28 cellular contexts compared by ENCODE assay signal in the genomic region with DNA sequence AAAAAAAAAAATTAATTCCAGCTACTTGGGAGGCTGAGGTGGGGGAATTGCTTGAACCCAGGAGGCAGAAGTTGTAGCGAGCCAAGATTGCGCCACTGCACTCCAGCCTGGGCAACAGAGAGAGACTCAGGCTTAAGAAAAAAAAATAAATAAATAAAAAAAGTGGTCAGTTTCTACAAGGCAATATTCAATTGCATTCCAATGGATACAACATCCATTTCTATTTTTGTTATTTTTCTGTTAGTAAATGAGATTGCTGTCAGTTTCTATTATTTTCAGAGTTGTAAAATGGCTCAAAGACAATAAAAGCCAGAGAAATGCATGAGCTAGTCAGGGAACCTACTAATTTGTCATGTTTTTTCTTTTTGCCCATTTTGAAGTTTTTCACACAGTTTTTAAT.
"Had no signal": no experiment of that assay in that cellular context is flagged by ENCODE, and none has a peak within 500 bp of the region (broad histone marks: within the 10 kb centered on the region; RNA-seq: fewer than 3 reads in every experiment).

No MANE protein-coding gene starts in this region.

- H3K4me3 ChIP-seq: heart right ventricle, lower lobe of right lung, neural progenitor cell, right lobe of liver, skin epidermis, thoracic aorta, uterus had no signal

- H3K4me3 Mint-ChIP-seq: activated CD4-positive, alpha-beta memory T cell treated with anti-CD3 and anti-CD28 coated beads, Interleukin-2, amount 10 ng/mL, durations not matched to agents 7 days and 5 days; activated CD4-positive, alpha-beta T cell treated with anti-CD3 and anti-CD28 coated beads, Interleukin-2, amount 10 ng/mL, durations not matched to agents 7 days and 5 days; activated naive CD4-positive, alpha-beta T cell treated with anti-CD3 and anti-CD28 coated beads, Interleukin-2, amount 50 U/mL, for 24 hours; activated naive CD8-positive, alpha-beta T cell treated with anti-CD3 and anti-CD28 coated beads, Interleukin-2, amount 50 U/mL, for 24 hours; activated T-cell treated with anti-CD3 and anti-CD28 coated beads, Interleukin-2, amount 50 U/mL, for 24 hours; central memory CD8-positive, alpha-beta T cell; naive thymus-derived CD8-positive, alpha-beta T cell; neural progenitor cell; stimulated activated effector memory CD8-positive, alpha-beta T cell treated with anti-CD3 and anti-CD28 coated beads, Interleukin-12 subunit alpha, Interleukin-12 subunit beta, amount 100 ng/mL, for 72 hours; stimulated activated naive CD8-positive, alpha-beta T cell treated with anti-CD3 and anti-CD28 coated beads, Interleukin-15, Interleukin-2, amounts not matched to agents 100 ng/mL and 50 ng/mL, for 24 hours had no signal

- H3K4me1 ChIP-seq: foreskin keratinocyte, neural progenitor cell, right lobe of liver, uterus had no signal

- H2AFZ ChIP-seq: neural progenitor cell had no signal

- H3K4me1 Mint-ChIP-seq: activated naive CD4-positive, alpha-beta T cell treated with anti-CD3 and anti-CD28 coated beads, Interleukin-2, amount 50 U/mL, for 24 hours; central memory CD8-positive, alpha-beta T cell had no signal

- H3K27me3 ChIP-seq: foreskin keratinocyte, heart right ventricle, neural progenitor cell, right lobe of liver, uterus had no signal

- H3K9me3 Mint-ChIP-seq: activated CD4-positive, alpha-beta memory T cell treated with anti-CD3 and anti-CD28 coated beads, Interleukin-2, amount 10 ng/mL, durations not matched to agents 7 days and 5 days; activated CD4-positive, alpha-beta T cell treated with anti-CD3 and anti-CD28 coated beads, Interleukin-2, amount 10 ng/mL, durations not matched to agents 7 days and 5 days; activated naive CD4-positive, alpha-beta T cell treated with anti-CD3 and anti-CD28 coated beads, Interleukin-2, amount 50 U/mL, for 24 hours; activated naive CD8-positive, alpha-beta T cell treated with anti-CD3 and anti-CD28 coated beads, Interleukin-2, amount 50 U/mL, for 24 hours; activated T-cell treated with anti-CD3 and anti-CD28 coated beads, Interleukin-2, amount 50 U/mL, for 24 hours; central memory CD8-positive, alpha-beta T cell had no signal

- H3K36me3 Mint-ChIP-seq: activated naive CD4-positive, alpha-beta T cell treated with anti-CD3 and anti-CD28 coated beads, Interleukin-2, amount 50 U/mL, for 24 hours; naive thymus-derived CD8-positive, alpha-beta T cell; neural progenitor cell; stimulated activated effector memory CD8-positive, alpha-beta T cell treated with anti-CD3 and anti-CD28 coated beads, Interleukin-12 subunit alpha, Interleukin-12 subunit beta, amount 100 ng/mL, for 72 hours had no signal

- H3K27me3 Mint-ChIP-seq: activated CD4-positive, alpha-beta memory T cell treated with anti-CD3 and anti-CD28 coated beads, Interleukin-2, amount 10 ng/mL, durations not matched to agents 7 days and 5 days; activated CD4-positive, alpha-beta T cell treated with anti-CD3 and anti-CD28 coated beads, Interleukin-2, amount 10 ng/mL, durations not matched to agents 7 days and 5 days; activated naive CD4-positive, alpha-beta T cell treated with anti-CD3 and anti-CD28 coated beads, Interleukin-2, amount 50 U/mL, for 24 hours; activated naive CD8-positive, alpha-beta T cell treated with anti-CD3 and anti-CD28 coated beads, Interleukin-2, amount 50 U/mL, for 24 hours; central memory CD8-positive, alpha-beta T cell; stimulated activated naive CD8-positive, alpha-beta T cell treated with anti-CD3 and anti-CD28 coated beads, Interleukin-15, Interleukin-2, amounts not matched to agents 100 ng/mL and 50 ng/mL, for 24 hours had no signal

- H3K27ac ChIP-seq: foreskin keratinocyte, lower lobe of right lung, neural progenitor cell, right lobe of liver, skin epidermis, thoracic aorta, uterus had no signal

- ATAC-seq: activated naive CD8-positive, alpha-beta T cell treated with anti-CD3 and anti-CD28 coated beads, Interleukin-2, amount 50 U/mL, for 24 hours; foreskin keratinocyte; left lobe of liver; lower lobe of right lung; naive thymus-derived CD8-positive, alpha-beta T cell; right lobe of liver; stimulated activated effector memory CD8-positive, alpha-beta T cell treated with anti-CD3 and anti-CD28 coated beads, Interleukin-12 subunit alpha, Interleukin-12 subunit beta, amount 100 ng/mL, for 72 hours had no signal

- H3K36me3 ChIP-seq: heart right ventricle, lower lobe of right lung, neural progenitor cell, right lobe of liver, thoracic aorta, uterus had no signal

- H3K27ac Mint-ChIP-seq: activated CD4-positive, alpha-beta memory T cell treated with anti-CD3 and anti-CD28 coated beads, Interleukin-2, amount 10 ng/mL, durations not matched to agents 7 days and 5 days; activated CD4-positive, alpha-beta T cell treated with anti-CD3 and anti-CD28 coated beads, Interleukin-2, amount 10 ng/mL, durations not matched to agents 7 days and 5 days; activated naive CD4-positive, alpha-beta T cell treated with anti-CD3 and anti-CD28 coated beads, Interleukin-2, amount 50 U/mL, for 24 hours; activated naive CD8-positive, alpha-beta T cell treated with anti-CD3 and anti-CD28 coated beads, Interleukin-2, amount 50 U/mL, for 24 hours; activated T-cell treated with anti-CD3 and anti-CD28 coated beads, Interleukin-2, amount 50 U/mL, for 24 hours; naive thymus-derived CD8-positive, alpha-beta T cell; neural progenitor cell; stimulated activated effector memory CD8-positive, alpha-beta T cell treated with anti-CD3 and anti-CD28 coated beads, Interleukin-12 subunit alpha, Interleukin-12 subunit beta, amount 100 ng/mL, for 72 hours; stimulated activated naive CD8-positive, alpha-beta T cell treated with anti-CD3 and anti-CD28 coated beads, Interleukin-15, Interleukin-2, amounts not matched to agents 100 ng/mL and 50 ng/mL, for 24 hours had no signal

- H3K9ac ChIP-seq: neural progenitor cell had no signal

- DNase-seq: activated CD4-positive, alpha-beta memory T cell treated with anti-CD3 and anti-CD28 coated beads, Interleukin-2, amount 10 ng/mL, durations not matched to agents 7 days and 5 days; activated CD4-positive, alpha-beta T cell treated with anti-CD3 and anti-CD28 coated beads, Interleukin-2, amount 10 ng/mL, durations not matched to agents 7 days and 5 days; activated CD4-positive, CD25-positive, alpha-beta regulatory T cell treated with anti-CD3 and anti-CD28 coated beads, Interleukin-2, amount 50 U/mL, for 72 hours; activated CD8-positive, alpha-beta memory T cell treated with anti-CD3 and anti-CD28 coated beads, Interleukin-2, amount 50 U/mL, for 48 hours; activated gamma-delta T cell treated with Interleukin-2 at 50 U/mL for 16 hours; activated naive CD8-positive, alpha-beta T cell treated with anti-CD3 and anti-CD28 coated beads, Interleukin-2, amount 50 U/mL, for 24 hours; activated T-cell treated with anti-CD3 and anti-CD28 coated beads, Interleukin-2, amount 50 U/mL, for 24 hours; dermis blood vessel endothelial cell; effector CD8-positive, alpha-beta T cell; foreskin keratinocyte; heart right ventricle; lower lobe of right lung; naive thymus-derived CD8-positive, alpha-beta T cell; posterior cingulate gyrus; right lobe of liver; stimulated activated CD4-positive, alpha-beta T cell treated with anti-CD3 and anti-CD28 coated beads, Interleukin-12 subunit alpha, Interleukin-12 subunit beta, amount 100 ng/mL, for 4 hours; stimulated activated CD4-positive, alpha-beta T cell treated with anti-CD3 and anti-CD28 coated beads, Interleukin-4, amount 100 ng/mL, for 1 hour; T-helper 2 cell; trophoblast cell; uterus had no signal

- H3K9me3 ChIP-seq: heart right ventricle, lower lobe of right lung, right lobe of liver, thoracic aorta, uterus had no signal
